Comparison of ENCODE assay signal across 11 cellular contexts in genomic region chr1:171985639-171986038, GRCh38.
A peak's percentile ranks its signal among the peaks of the same experiment; 100 is the strongest.
DNase-seq lines count a peak whose midpoint lies in the region; ATAC-seq, FAIRE-seq and TF ChIP-seq lines count a peak whose summit lies in the region.
"Had no signal": no experiment of that assay in that cellular context is flagged by ENCODE, and none has a peak within 500 bp of the region (broad histone marks: within the 10 kb centered on the region; RNA-seq: fewer than 3 reads in every experiment).

No MANE protein-coding gene starts in this region.

- peaks cover 0 to 3% of the 10 kb centered on the region in 2 donors for H3K4me1 Mint-ChIP-seq in natural killer cell treated with Interleukin-12 subunit alpha and Interleukin-12 subunit beta and Interleukin-15 and Interleukin-18, amount 100 ng/mL, for 72 hours (ENCODE audit: low read depth in 2 of 2)
- peaks cover 5% of the 10 kb centered on the region for H3K4me1 Mint-ChIP-seq in T-helper 17 cell

- H3K27me3 ChIP-seq in Loucy (ENCODE audit: insufficient read depth, low read length, poor library complexity, severe bottlenecking) (no peaks in the 10 kb centered on the region), bronchial epithelial cell (ENCODE audit: control insufficient read depth, insufficient read depth, low read length) (no peaks in the 10 kb centered on the region)
- H3K27me3 ChIP-seq: BLaER1, body of pancreas had no signal

- H3K27ac Mint-ChIP-seq in natural killer cell treated with Interleukin-12 subunit alpha and Interleukin-12 subunit beta and Interleukin-15 and Interleukin-18, amount 100 ng/mL, for 72 hours: no peak overlapping the region
- no peak overlapping the region for H3K27ac Mint-ChIP-seq in T-helper 17 cell

- no peaks in the 10 kb centered on the region for H3K9me3 Mint-ChIP-seq in natural killer cell treated with Interleukin-12 subunit alpha and Interleukin-12 subunit beta and Interleukin-15 and Interleukin-18, amount 100 ng/mL, for 72 hours

- no peak overlapping the region for H3K4me2 ChIP-seq in Loucy (ENCODE audit: low read depth, low read length, poor library complexity, severe bottlenecking)
- H3K4me2 ChIP-seq: BLaER1 had no signal

- H3K79me2 ChIP-seq in Loucy (ENCODE audit: insufficient read depth, low read length): no peaks in the 10 kb centered on the region

- FAIRE-seq in bronchial epithelial cell (lab: Jason Lieb, UNC): no peak

- no peaks in the 10 kb centered on the region for H3F3A ChIP-seq in Loucy (ENCODE audit: low read depth)

- H2AFZ ChIP-seq in Loucy (ENCODE audit: low read length): no peak overlapping the region

- H3K9ac ChIP-seq in Loucy (ENCODE audit: low read depth, low read length, poor library complexity, severe bottlenecking): no peak overlapping the region
- H3K9ac ChIP-seq: BLaER1 had no signal

- no peaks in the 10 kb centered on the region for H4K20me1 ChIP-seq in Loucy (ENCODE audit: insufficient read depth, low read length, poor library complexity, severe bottlenecking)
- H4K20me1 ChIP-seq: BLaER1 had no signal

- ATAC-seq in natural killer cell treated with Interleukin-12 subunit alpha and Interleukin-12 subunit beta and Interleukin-15 and Interleukin-18, amount 100 ng/mL, for 72 hours: no peak
- ATAC-seq in T-helper 17 cell: no peak

- H3K4me3 ChIP-seq in Loucy (ENCODE audit: low read length, poor library complexity, severe bottlenecking) (no peak overlapping the region), bronchial epithelial cell (ENCODE audit: low read depth, low read length) (no peak overlapping the region)
- H3K4me3 ChIP-seq: BLaER1, body of pancreas had no signal

- peak; percentile 49 for TF ChIP-seq CTCF in Loucy (conservative IDR thresholded peaks at IDR 0.05; ENCODE audit: low read length)
- peak; percentile 31 for TF ChIP-seq CTCF in bronchial epithelial cell (IDR thresholded peaks at IDR 0.05; ENCODE audit: insufficient read depth, low read length, severe bottlenecking)

- no peaks in the 10 kb centered on the region for H3K9me2 ChIP-seq in Loucy (replicated peaks; ENCODE audit: low read depth, low read length)

- H3K4me1 ChIP-seq in Loucy (ENCODE audit: insufficient read depth, low read length, poor library complexity, severe bottlenecking): no peaks in the 10 kb centered on the region
- H3K4me1 ChIP-seq: BLaER1, body of pancreas had no signal

- DNase-seq in NCI-H82 (lab: John Stamatoyannopoulos, UW) (peak; percentile 29), NCI-H82 treated with DMSO at 0.1 percent for 48 hours (lab: John Stamatoyannopoulos, UW; ENCODE audit: unreplicated experiment) (no peak), bronchial epithelial cell (ENCODE audit: low read depth) (no peak), pons (ENCODE audit: low spot score) (peak; percentile 60), middle frontal gyrus (ENCODE audit: extremely low spot score, low spot score) (no peak), T-helper 17 cell (no peak)
- no peak for DNase-seq in natural killer cell treated with Interleukin-12 subunit alpha and Interleukin-12 subunit beta and Interleukin-15 and Interleukin-18, amount 100 ng/mL, for 72 hours (ENCODE audit: low spot score)
- DNase-seq: body of pancreas; stimulated activated CD4-positive, alpha-beta T cell treated with anti-CD3 and anti-CD28 coated beads, Interleukin-2, amount 100 ng/mL, for 24 hours had no signal

- no peak overlapping the region for H3K4me3 Mint-ChIP-seq in natural killer cell treated with Interleukin-12 subunit alpha and Interleukin-12 subunit beta and Interleukin-15 and Interleukin-18, amount 100 ng/mL, for 72 hours
- H3K4me3 Mint-ChIP-seq in T-helper 17 cell: no peak overlapping the region

- H3K27me3 Mint-ChIP-seq in natural killer cell treated with Interleukin-12 subunit alpha and Interleukin-12 subunit beta and Interleukin-15 and Interleukin-18, amount 100 ng/mL, for 72 hours: peaks cover 0 to 8% of the 10 kb centered on the region in 2 donors
- peaks cover 16% of the 10 kb centered on the region for H3K27me3 Mint-ChIP-seq in T-helper 17 cell

- H3K36me3 ChIP-seq in Loucy (ENCODE audit: insufficient read depth, low read length): no peaks in the 10 kb centered on the region
- H3K36me3 ChIP-seq in bronchial epithelial cell (ENCODE audit: control insufficient read depth, insufficient read depth, low read length): no peaks in the 10 kb centered on the region
- H3K36me3 ChIP-seq: BLaER1 had no signal

- H3K36me3 Mint-ChIP-seq in natural killer cell treated with Interleukin-12 subunit alpha and Interleukin-12 subunit beta and Interleukin-15 and Interleukin-18, amount 100 ng/mL, for 72 hours: no peaks in the 10 kb centered on the region
- peaks cover 2% of the 10 kb centered on the region for H3K36me3 Mint-ChIP-seq in T-helper 17 cell (ENCODE audit: low read depth)

- no peaks in the 10 kb centered on the region for H3K9me3 ChIP-seq in Loucy (ENCODE audit: insufficient read depth, low read depth, low read length)
- H3K9me3 ChIP-seq in T-helper 17 cell (ENCODE audit: control insufficient read depth, low read length, poor library complexity, severe bottlenecking): no peaks in the 10 kb centered on the region
- H3K9me3 ChIP-seq: BLaER1, body of pancreas had no signal

Comparison
In these comparisons a context has a peak if more than half of its experiments do, and no peak if none do; other contexts are left out.
1. DNase-seq: peak in NCI-H82 (single experiment) and pons (single experiment); none in NCI-H82 treated with DMSO at 0.1 percent for 48 hours (single experiment), bronchial epithelial cell (single experiment), natural killer cell treated with Interleukin-12 subunit alpha and Interleukin-12 subunit beta and Interleukin-15 and Interleukin-18, amount 100 ng/mL, for 72 hours (single experiment), middle frontal gyrus (single experiment) and T-helper 17 cell (0 of 3).